7 cellular contexts compared by ENCODE assay signal in genomic region chr2:226800941-226801784, GRCh38. TPM values are rescaled to one million over a fixed set of nuclear protein-coding genes. Genes with fewer than 3 reads are reported as not detected.
A peak's percentile ranks its signal among the peaks of the same experiment; 100 is the strongest.
DNase-seq lines count a peak whose midpoint lies in the region; ATAC-seq and TF ChIP-seq lines count a peak whose summit lies in the region.

No MANE protein-coding gene starts in this region.

- H3K23ac ChIP-seq in mesenchymal stem cell (ENCODE audit: low read length in 2 of 2) = no peak overlapping the region

- CTCF ChIA-PET in activated CD8-positive, alpha-beta T cell treated with anti-CD3 and anti-CD28 coated beads, Interleukin-2, amount 10 ng/mL, durations not matched to agents 7 days and 5 days (lab: Charles Lee) = interaction anchor here (0.7 to 4.3 kb wide), 20 partner anchors 10 to 1135 kb away, joined by 3 to 36 read pairs (median 12); partner anchors contain the start of gene RHBDD1

- peak overlapping the region; percentile 77 for H3K4me2 ChIP-seq in mesenchymal stem cell (ENCODE audit: low read length, poor library complexity, severe bottlenecking)

- H4K91ac ChIP-seq in mesenchymal stem cell (ENCODE audit: low read length) = peak overlapping the region; percentile 35

- WGBS in mesenchymal stem cell = 30% methylated on average over 31 of the region's 33 CpGs

- peaks cover 18% of the 10 kb centered on the region for H3K27me3 Mint-ChIP-seq in activated CD8-positive, alpha-beta T cell treated with anti-CD3 and anti-CD28 coated beads, Interleukin-2, amount 10 ng/mL, durations not matched to agents 7 days and 5 days (ENCODE audit: low read depth)
- peaks cover 27 to 30% of the 10 kb centered on the region in 2 donors for H3K27me3 Mint-ChIP-seq in effector memory CD8-positive, alpha-beta T cell

- H2BK120ac ChIP-seq in mesenchymal stem cell (ENCODE audit: low read depth, low read length) = peak overlapping the region; percentile 21

- H3K9ac ChIP-seq in mesenchymal stem cell (ENCODE audit: low read length) = peak overlapping the region; percentile 63

- peak; percentile 72 for ATAC-seq in HG03025 (IDR thresholded peaks at IDR 0.05; ENCODE audit: low FRiP score, unreplicated experiment)
- peak; percentile 59 for ATAC-seq in activated CD8-positive, alpha-beta T cell treated with anti-CD3 and anti-CD28 coated beads, Interleukin-2, amount 10 ng/mL, durations not matched to agents 7 days and 5 days
- peak; percentile 28 for ATAC-seq in effector memory CD8-positive, alpha-beta T cell (replicated peaks)

- no peaks in the 10 kb centered on the region for H3K9me3 Mint-ChIP-seq in activated CD8-positive, alpha-beta T cell treated with anti-CD3 and anti-CD28 coated beads, Interleukin-2, amount 10 ng/mL, durations not matched to agents 7 days and 5 days (ENCODE audit: insufficient read depth)
- no peaks in the 10 kb centered on the region for H3K9me3 Mint-ChIP-seq in effector memory CD8-positive, alpha-beta T cell

- H3K36me3 Mint-ChIP-seq in activated CD8-positive, alpha-beta T cell treated with anti-CD3 and anti-CD28 coated beads, Interleukin-2, amount 10 ng/mL, durations not matched to agents 7 days and 5 days (ENCODE audit: low read depth) = peaks cover 9% of the 10 kb centered on the region
- no peaks in the 10 kb centered on the region for H3K36me3 Mint-ChIP-seq in effector memory CD8-positive, alpha-beta T cell (ENCODE audit: insufficient read depth)

- peaks cover 37% of the 10 kb centered on the region for H3K4me1 Mint-ChIP-seq in activated CD8-positive, alpha-beta T cell treated with anti-CD3 and anti-CD28 coated beads, Interleukin-2, amount 10 ng/mL, durations not matched to agents 7 days and 5 days (ENCODE audit: low read depth)
- H3K4me1 Mint-ChIP-seq in effector memory CD8-positive, alpha-beta T cell (ENCODE audit: low read depth in 2 of 2) = peaks cover 10 to 17% of the 10 kb centered on the region in 2 donors

- H3K79me1 ChIP-seq in mesenchymal stem cell (replicated peaks; ENCODE audit: low read length, poor library complexity, severe bottlenecking) = no peaks in the 10 kb centered on the region

- TF ChIP-seq POLR2A in GM18526 (IDR thresholded peaks at IDR 0.05; ENCODE audit: extremely low read depth, insufficient read length) = peak; percentile 52

- peak overlapping the region; percentile 82 to 84 for H2BK12ac ChIP-seq in mesenchymal stem cell (ENCODE audit: low read length in 2 of 2)

- peak overlapping the region; percentile 79 for H3K27ac ChIP-seq in mesenchymal stem cell (ENCODE audit: low read length, poor library complexity, severe bottlenecking)

- peak overlapping the region; percentile 81 for H3K27ac Mint-ChIP-seq in activated CD8-positive, alpha-beta T cell treated with anti-CD3 and anti-CD28 coated beads, Interleukin-2, amount 10 ng/mL, durations not matched to agents 7 days and 5 days
- H3K27ac Mint-ChIP-seq in effector memory CD8-positive, alpha-beta T cell = no peak overlapping the region

- peak overlapping the region; percentile 78 for H3K4me3 Mint-ChIP-seq in activated CD8-positive, alpha-beta T cell treated with anti-CD3 and anti-CD28 coated beads, Interleukin-2, amount 10 ng/mL, durations not matched to agents 7 days and 5 days
- peak overlapping the region; percentile 81 to 83 for H3K4me3 Mint-ChIP-seq in effector memory CD8-positive, alpha-beta T cell

- no peak overlapping the region for H2BK5ac ChIP-seq in mesenchymal stem cell (ENCODE audit: low read depth, low read length, poor library complexity, severe bottlenecking)

- H3K27me3 ChIP-seq in mesenchymal stem cell (ENCODE audit: control insufficient read depth in 1 of 2, insufficient read depth in 1 of 2, low read length in 2 of 2) = no peaks in the 10 kb centered on the region

- H2AFZ ChIP-seq in mesenchymal stem cell (ENCODE audit: low read depth, low read length) = peak overlapping the region; percentile 7

- POLR2A ChIA-PET in activated CD8-positive, alpha-beta T cell treated with anti-CD3 and anti-CD28 coated beads, Interleukin-2, amount 10 ng/mL, durations not matched to agents 7 days and 5 days (lab: Charles Lee) = interaction anchor here (0.9 to 3.3 kb wide), 3 partner anchors 17 to 34 kb away, joined by 3 to 25 read pairs (median 11); partner anchors contain the start of gene RHBDD1

- H3K18ac ChIP-seq in mesenchymal stem cell (ENCODE audit: low read depth in 1 of 2, low read length in 2 of 2) = peak overlapping the region in 1 of 2 experiments; percentile 66

- H3K36me3 ChIP-seq in mesenchymal stem cell (ENCODE audit: control insufficient read depth in 1 of 2, insufficient read depth in 2 of 2, low read depth in 1 of 2, low read length in 2 of 2) = peaks cover 14 to 21% of the 10 kb centered on the region in 2 experiments

- H2AK5ac ChIP-seq in mesenchymal stem cell (ENCODE audit: low read length, severe bottlenecking) = no peak overlapping the region

- peak overlapping the region in 1 of 2 experiments; percentile 56 for H3K4me3 ChIP-seq in mesenchymal stem cell (ENCODE audit: insufficient read depth in 1 of 2, low read depth in 1 of 2, low read length in 2 of 2)

- peaks cover 25% of the 10 kb centered on the region for H3K4me1 ChIP-seq in mesenchymal stem cell (ENCODE audit: control insufficient read depth, insufficient read depth, low read depth, low read length)

- no peak overlapping the region for H3K14ac ChIP-seq in mesenchymal stem cell (ENCODE audit: low read length in 2 of 2)

- no peak overlapping the region for H2BK15ac ChIP-seq in mesenchymal stem cell (ENCODE audit: low read depth, poor library complexity, severe bottlenecking)

- H3K9me3 ChIP-seq in mesenchymal stem cell (ENCODE audit: control insufficient read depth, low read length) = no peaks in the 10 kb centered on the region

- DNase-seq in NCI-H345 treated with DMSO at 0.1 percent for 48 hours (lab: John Stamatoyannopoulos, UW; ENCODE audit: unreplicated experiment) (peak; percentile 71), mesenchymal stem cell (peak; percentile 71)
- peak; percentile 86 for DNase-seq in activated CD8-positive, alpha-beta T cell treated with anti-CD3 and anti-CD28 coated beads, Interleukin-2, amount 10 ng/mL, durations not matched to agents 7 days and 5 days
- peak; percentile 33 to 40 (median 35) for DNase-seq in effector memory CD8-positive, alpha-beta T cell
- peak; percentile 74 to 82 for DNase-seq in stimulated activated CD8-positive, alpha-beta memory T cell treated with anti-CD3 and anti-CD28 coated beads, Interleukin-2, amount 100 ng/mL, for 48 hours (ENCODE audit: low read depth in 2 of 2)

- peak overlapping the region in 1 of 2 experiments; percentile 24 for H3K4ac ChIP-seq in mesenchymal stem cell (ENCODE audit: low read depth in 1 of 2, low read length in 2 of 2)

- H4K8ac ChIP-seq in mesenchymal stem cell (ENCODE audit: low read length) = peak overlapping the region; percentile 59

RNA-seq across cellular contexts. Expression of gene IRS1, which starts 1.5 kb away (rescaled TPM):
- 1 to 10 TPM; 7.3 to 9.6 TPM for total RNA-seq in activated CD8-positive, alpha-beta T cell treated with anti-CD3 and anti-CD28 coated beads, Interleukin-2, amount 10 ng/mL, durations not matched to agents 7 days and 5 days
- polyA plus RNA-seq in mesenchymal stem cell (2013, experiment 1 of 2) = 30.0 TPM
- polyA plus RNA-seq in mesenchymal stem cell (2013, experiment 2 of 2) = 28.7 TPM

RNA-seq across cellular contexts. Expression of gene RHBDD1, which starts 34.7 kb away (rescaled TPM):
- total RNA-seq in activated CD8-positive, alpha-beta T cell treated with anti-CD3 and anti-CD28 coated beads, Interleukin-2, amount 10 ng/mL, durations not matched to agents 7 days and 5 days = 10 to 100 TPM; 23.4 to 29.5 TPM
- polyA plus RNA-seq in mesenchymal stem cell (2013, experiment 1 of 2) = 20.6 TPM
- polyA plus RNA-seq in mesenchymal stem cell (2013, experiment 2 of 2) = 20.9 TPM

Comparison
In these comparisons a context has a peak if more than half of its experiments do, and no peak if none do; other contexts are left out.
1. DNase-seq: peak in every context shown above with its lines; median percentile 86 in activated CD8-positive, alpha-beta T cell treated with anti-CD3 and anti-CD28 coated beads, Interleukin-2, amount 10 ng/mL, durations not matched to agents 7 days and 5 days; 78 in stimulated activated CD8-positive, alpha-beta memory T cell treated with anti-CD3 and anti-CD28 coated beads, Interleukin-2, amount 100 ng/mL, for 48 hours; 71 in NCI-H345 treated with DMSO at 0.1 percent for 48 hours; 71 in mesenchymal stem cell; 35 in effector memory CD8-positive, alpha-beta T cell.